ENCODE assay signal across 16 cellular contexts in the genomic region with DNA sequence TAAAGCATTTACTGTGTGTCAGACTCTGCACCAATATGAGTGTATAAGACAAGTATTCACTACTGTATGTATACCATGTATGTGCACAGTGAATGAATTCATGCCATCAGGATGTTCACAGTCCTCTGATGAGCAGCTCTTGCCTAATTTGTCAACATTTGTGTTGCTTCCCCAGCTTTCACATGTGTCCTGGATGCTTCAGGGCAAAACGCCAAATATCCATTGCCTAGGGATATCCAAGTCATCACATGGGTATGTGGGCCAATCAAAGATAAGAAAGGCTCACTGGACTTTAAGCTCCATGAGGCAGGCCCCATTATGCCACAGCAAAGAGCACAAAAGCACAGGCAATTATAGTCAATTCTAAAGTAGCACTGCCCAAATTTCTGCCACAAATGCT.
DNase-seq lines count a peak whose midpoint lies in the region; FAIRE-seq and TF ChIP-seq lines count a peak whose summit lies in the region.
"Had no signal": no experiment of that assay in that cellular context is flagged by ENCODE, and none has a peak within 500 bp of the region (broad histone marks: within the 10 kb centered on the region; RNA-seq: fewer than 3 reads in every experiment).

No MANE protein-coding gene starts in this region.

- peak; percentile 82 for DNase-seq in MCF 10A (ENCODE audit: unreplicated experiment)
- DNase-seq in breast epithelium (ENCODE audit: low spot score in 2 of 2), result no peak
- peak; percentile 47 for DNase-seq in SHP77 treated with DMSO at 0.1 percent for 48 hours (lab: John Stamatoyannopoulos, UW)
- peak; percentile 48 for DNase-seq in fibroblast of peridontal ligament (ENCODE audit: extremely low read depth)
- peak; percentile 2 for DNase-seq in small intestine
- DNase-seq in DMS153 treated with DMSO at 0.1 percent for 48 hours (lab: John Stamatoyannopoulos, UW; ENCODE audit: unreplicated experiment), result no peak
- DNase-seq in MM.1S, result no peak
- no peak for DNase-seq in WERI-Rb-1
- DNase-seq: activated CD4-positive, alpha-beta T cell treated with anti-CD3 and anti-CD28 coated beads for 1 hour; activated naive CD4-positive, alpha-beta T cell treated with anti-CD3 and anti-CD28 coated beads, Interleukin-2, amount 50 U/mL, for 16 hours; Kasumi-1; posterior cingulate gyrus; substantia nigra; T-helper 1 cell had no signal

- no peak overlapping the region for H3K9ac ChIP-seq in MM.1S (ENCODE audit: low read length)

- WGBS in small intestine, 3 donors, result 56 to 84% (median 61%) methylated on average over 1 of the region's 1 CpG

- H3K27ac Mint-ChIP-seq in MCF 10A (ENCODE audit: low read depth, unreplicated experiment), result no peak overlapping the region

- H3K27me3 ChIP-seq in breast epithelium, result no peaks in the 10 kb centered on the region
- no peaks in the 10 kb centered on the region for H3K27me3 ChIP-seq in small intestine (ENCODE audit: control insufficient read depth in 2 of 2, insufficient read depth in 2 of 2, low read length in 2 of 2)
- no peaks in the 10 kb centered on the region for H3K27me3 ChIP-seq in MM.1S (replicated peaks; ENCODE audit: insufficient read depth, low read length)
- H3K27me3 ChIP-seq in WERI-Rb-1 (ENCODE audit: insufficient read depth, low read depth, severe bottlenecking), result no peaks in the 10 kb centered on the region

- CTCF ChIA-PET in MCF 10A (lab: Yijun Ruan, JAX), result no interaction called here

- no peak overlapping the region for H3K4me2 ChIP-seq in MM.1S (ENCODE audit: low read depth, low read length)

- H3K4me3 ChIP-seq in breast epithelium, result no peak overlapping the region
- no peak overlapping the region for H3K4me3 ChIP-seq in small intestine (ENCODE audit: low read depth in 1 of 2, low read length in 2 of 2)
- no peak overlapping the region for H3K4me3 ChIP-seq in MM.1S (ENCODE audit: low read length)
- no peak overlapping the region for H3K4me3 ChIP-seq in WERI-Rb-1 (ENCODE audit: low read depth, low read length)

- BruUV-seq in MCF 10A (replicated peaks; lab: Mats Ljungman, UMichigan), result no TSS peak

- intact Hi-C loops in MCF 10A (cut with micrococcal nuclease), result no loop called here
- intact Hi-C loops in breast epithelium (cut with DNase I; ENCODE audit: low total_unique reads), result no loop called here

- no peaks in the 10 kb centered on the region for H3K79me2 ChIP-seq in MM.1S (ENCODE audit: low read length)

- H3K9me3 ChIP-seq in breast epithelium (no peaks in the 10 kb centered on the region), small intestine (ENCODE audit: control insufficient read depth, low read depth) (no peaks in the 10 kb centered on the region), MM.1S (replicated peaks; ENCODE audit: insufficient read depth, low read length) (no peaks in the 10 kb centered on the region), WERI-Rb-1 (ENCODE audit: severe bottlenecking) (no peaks in the 10 kb centered on the region)

- no peaks in the 10 kb centered on the region for H3K9me2 ChIP-seq in MM.1S (replicated peaks; ENCODE audit: insufficient read depth, low read length)

- POLR2A ChIA-PET in MCF 10A (lab: Yijun Ruan, JAX), result no interaction called here

- no peaks in the 10 kb centered on the region for H3K36me3 ChIP-seq in breast epithelium
- no peaks in the 10 kb centered on the region for H3K36me3 ChIP-seq in small intestine (ENCODE audit: control insufficient read depth in 2 of 2, insufficient read depth in 2 of 2, low read length in 2 of 2)
- no peaks in the 10 kb centered on the region for H3K36me3 ChIP-seq in MM.1S (replicated peaks; ENCODE audit: insufficient read depth, low read length)
- no peaks in the 10 kb centered on the region for H3K36me3 ChIP-seq in WERI-Rb-1

- no peaks in the 10 kb centered on the region for H3K27me3 Mint-ChIP-seq in MCF 10A (ENCODE audit: insufficient read depth, unreplicated experiment)

- H2AFZ ChIP-seq in MM.1S (ENCODE audit: low read length), result no peak overlapping the region

- no peaks in the 10 kb centered on the region for H3K4me1 ChIP-seq in breast epithelium
- H3K4me1 ChIP-seq in small intestine (ENCODE audit: control insufficient read depth in 2 of 2, insufficient read depth in 1 of 2, low read depth in 1 of 2, low read length in 1 of 2), result no peaks in the 10 kb centered on the region
- no peaks in the 10 kb centered on the region for H3K4me1 ChIP-seq in MM.1S (ENCODE audit: low read length)

- H3K27ac ChIP-seq in breast epithelium (no peak overlapping the region), small intestine (ENCODE audit: low read depth in 1 of 2, low read length in 1 of 2) (no peak overlapping the region), MM.1S (ENCODE audit: low read length) (no peak overlapping the region), WERI-Rb-1 (no peak overlapping the region)

- no peak for TF ChIP-seq CTCF in MCF 10A (IDR thresholded peaks at IDR 0.05; ENCODE audit: unreplicated experiment)
- TF ChIP-seq CTCF in breast epithelium (IDR thresholded peaks at IDR 0.05), result no peak
- TF ChIP-seq CTCF in MM.1S (IDR thresholded peaks at IDR 0.05; ENCODE audit: low read length), result no peak
- TF ChIP-seq CTCF in WERI-Rb-1 (IDR thresholded peaks at IDR 0.05; ENCODE audit: low read depth, low read length), result no peak

- no peak for FAIRE-seq in small intestine (lab: Jason Lieb, UNC)
- FAIRE-seq: endometrium had no signal

- H4K20me1 ChIP-seq in MM.1S (ENCODE audit: insufficient read depth, low read length), result no peaks in the 10 kb centered on the region

- H3F3A ChIP-seq in MM.1S (ENCODE audit: insufficient read depth, low read length), result no peaks in the 10 kb centered on the region

- no peaks in the 10 kb centered on the region for H3K36me3 Mint-ChIP-seq in MCF 10A (ENCODE audit: insufficient read depth, unreplicated experiment)

- peaks cover 12% of the 10 kb centered on the region for H3K4me1 Mint-ChIP-seq in MCF 10A (ENCODE audit: insufficient read depth, unreplicated experiment)
- H3K4me1 Mint-ChIP-seq: central memory CD8-positive, alpha-beta T cell had no signal

- TF ChIP-seq POLR2A in breast epithelium (IDR thresholded peaks at IDR 0.05), result no peak

- H3K9me3 Mint-ChIP-seq in MCF 10A (ENCODE audit: unreplicated experiment), result no peaks in the 10 kb centered on the region
- H3K9me3 Mint-ChIP-seq: central memory CD8-positive, alpha-beta T cell had no signal

- H3K4me3 Mint-ChIP-seq in MCF 10A (ENCODE audit: unreplicated experiment), result no peak overlapping the region
- H3K4me3 Mint-ChIP-seq: central memory CD8-positive, alpha-beta T cell had no signal

Comparison
In these comparisons a context has a peak if more than half of its experiments do, and no peak if none do; other contexts are left out.
1. DNase-seq: peak in MCF 10A (single experiment), SHP77 treated with DMSO at 0.1 percent for 48 hours (single experiment), fibroblast of peridontal ligament (single experiment) and small intestine (single experiment); none in breast epithelium (0 of 2), DMS153 treated with DMSO at 0.1 percent for 48 hours (single experiment), MM.1S (single experiment) and WERI-Rb-1 (single experiment).